Comparison of ENCODE assay signal across 34 cellular contexts in the genomic region with DNA sequence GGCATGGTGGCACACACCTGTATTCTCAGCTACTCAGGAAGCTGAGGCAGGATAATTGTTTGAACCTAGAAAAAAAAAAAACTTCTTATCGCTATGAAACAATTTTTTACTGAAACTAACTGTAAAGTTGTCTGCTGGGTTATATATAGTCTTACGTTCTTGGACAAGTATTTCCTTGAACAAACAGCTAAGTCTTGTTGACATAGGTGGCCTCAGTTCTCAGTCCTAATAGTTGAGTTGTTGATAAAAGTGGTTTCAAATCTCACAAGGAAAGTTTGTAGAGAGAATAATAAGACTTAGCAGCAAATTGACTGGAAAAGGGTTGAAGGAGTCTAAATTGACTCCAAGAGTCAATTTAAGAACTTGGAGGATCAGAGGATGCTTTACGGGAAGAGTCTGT.
"Had no signal": no experiment of that assay in that cellular context is flagged by ENCODE, and none has a peak within 500 bp of the region (broad histone marks: within the 10 kb centered on the region; RNA-seq: fewer than 3 reads in every experiment).

No MANE protein-coding gene starts in this region.

- H3K27me3 ChIP-seq: Peyer's patch, SJSA1 had no signal

- H3K36me3 ChIP-seq: MG63, Peyer's patch, SJSA1 had no signal

- ATAC-seq: PC-3 had no signal

- H3K4me3 ChIP-seq: MG63, Peyer's patch, SJSA1 had no signal

- H3K9me3 ChIP-seq: MG63, Peyer's patch, SJSA1, SK-N-SH had no signal

- H3K27ac ChIP-seq: Peyer's patch, SJSA1 had no signal

- DNase-seq: Kasumi-1; KG1; MG63; NCI-H1048; NCI-H1092 treated with DMSO at 0.1 percent for 48 hours; NCI-H1105 treated with DMSO at 0.1 percent for 48 hours; NCI-H1417; NCI-H1436; NCI-H146; NCI-H1694; NCI-H187; NCI-H1930; NCI-H2029 treated with DMSO at 0.1 percent for 48 hours; NCI-H2081 treated with DMSO at 0.1 percent for 48 hours; NCI-H2107; NCI-H2171 treated with DMSO at 0.1 percent for 48 hours; NCI-H2227 treated with DMSO at 0.1 percent for 48 hours; NCI-H345; NCI-H446; NCI-H524; NCI-H526; NCI-H69; NCI-H748 treated with DMSO at 0.1 percent for 48 hours; NCI-H82; NK-92 treated with Interleukin-12 subunit alpha and Interleukin-12 subunit beta, amount 100 ng/mL, for 24 hours; OCI-M1; PC-3; Peyer's patch; Right ventricle myocardium superior; RPMI8226; SHP77 treated with DMSO at 0.1 percent for 48 hours; SK-N-SH; SW 1271 had no signal

- H3K4me1 ChIP-seq: Peyer's patch, SJSA1 had no signal

- H3K4me2 ChIP-seq: SK-N-SH had no signal

- H3K9ac ChIP-seq: SK-N-SH had no signal
